In the genomic region with DNA sequence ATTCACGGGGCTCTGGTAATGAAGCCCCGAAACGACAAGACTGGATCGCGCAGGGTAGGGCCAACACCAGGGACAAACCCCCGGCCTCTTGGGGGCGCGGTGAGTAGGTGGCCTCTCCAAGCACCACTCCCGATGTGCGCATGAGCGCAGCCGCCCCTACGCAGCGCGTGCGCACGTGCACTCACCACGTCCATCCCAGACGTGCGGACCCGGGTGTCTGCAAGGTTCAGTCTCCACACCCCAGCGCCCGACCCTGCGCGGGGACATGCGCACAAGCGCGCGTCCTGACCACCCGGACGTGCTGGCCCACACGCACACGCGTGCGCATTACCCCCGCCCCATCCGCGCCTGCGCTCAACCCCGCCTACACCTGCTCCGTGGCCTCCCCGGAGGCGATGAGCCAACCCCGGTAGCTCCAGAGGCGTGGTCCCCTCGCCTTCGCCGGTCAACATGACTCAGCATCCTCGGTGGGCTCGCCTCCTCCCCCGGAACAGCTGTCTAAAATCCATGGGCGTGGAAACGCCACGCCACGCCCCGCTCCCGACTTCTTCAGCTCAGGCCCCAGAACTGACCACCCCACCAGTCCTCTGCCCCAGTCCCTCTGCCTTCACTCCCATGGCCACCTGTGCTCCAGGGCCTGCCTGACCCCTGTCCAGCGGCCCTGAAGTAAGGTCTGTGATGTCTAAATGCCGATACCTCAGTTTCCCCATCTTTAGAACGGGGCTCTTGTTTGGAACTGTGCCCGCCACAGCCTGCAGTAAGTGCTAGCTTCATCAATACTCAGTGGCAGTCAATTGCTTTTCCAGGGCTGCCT, we compare ENCODE assay signal across 8 cellular contexts. TPM values are rescaled to one million over a fixed set of nuclear protein-coding genes. Genes with fewer than 3 reads are reported as not detected.
A peak's percentile ranks its signal among the peaks of the same experiment; 100 is the strongest.
DNase-seq lines count a peak whose midpoint lies in the region; ATAC-seq and TF ChIP-seq lines count a peak whose summit lies in the region.

No MANE protein-coding gene starts in this region.

- no peaks in the 10 kb centered on the region for H3K9me3 ChIP-seq in CD8-positive, alpha-beta memory T cell (ENCODE audit: low read length)
- H3K9me3 ChIP-seq in ectodermal cell (ENCODE audit: control insufficient read depth, low read length) (no peaks in the 10 kb centered on the region), lung (ENCODE audit: control insufficient read depth in 2 of 2, insufficient read depth in 1 of 2, low read length in 1 of 2) (no peaks in the 10 kb centered on the region)

- peaks cover 19% of the 10 kb centered on the region for H3K4me1 ChIP-seq in CD8-positive, alpha-beta memory T cell (ENCODE audit: insufficient read depth, low read length)
- H3K4me1 ChIP-seq in ectodermal cell (ENCODE audit: control insufficient read depth, insufficient read depth, low read length) (no peaks in the 10 kb centered on the region), lung (ENCODE audit: control insufficient read depth in 2 of 2, insufficient read depth in 2 of 2, low read length in 2 of 2) (peaks cover 0 to 10% of the 10 kb centered on the region in 2 donors)

- H3K4me3 ChIP-seq in CD8-positive, alpha-beta memory T cell (ENCODE audit: low read length) = peak overlapping the region; percentile 67
- peak overlapping the region; percentile 31 for H3K4me3 ChIP-seq in ectodermal cell (ENCODE audit: insufficient read depth, low read depth, low read length)
- H3K4me3 ChIP-seq in lung = peak overlapping the region; percentile 38

- H3K27ac Mint-ChIP-seq in CD8-positive, alpha-beta memory T cell = peak overlapping the region; percentile 85 to 97 (median 93)
- H3K27ac Mint-ChIP-seq in activated CD4-positive, alpha-beta memory T cell treated with anti-CD3 and anti-CD28 coated beads, Interleukin-2, amount 10 ng/mL, durations not matched to agents 7 days and 5 days = peak overlapping the region; percentile 90

- no peaks in the 10 kb centered on the region for H3K9me3 Mint-ChIP-seq in CD8-positive, alpha-beta memory T cell
- no peaks in the 10 kb centered on the region for H3K9me3 Mint-ChIP-seq in activated CD4-positive, alpha-beta memory T cell treated with anti-CD3 and anti-CD28 coated beads, Interleukin-2, amount 10 ng/mL, durations not matched to agents 7 days and 5 days

- no peaks in the 10 kb centered on the region for H3K27me3 Mint-ChIP-seq in CD8-positive, alpha-beta memory T cell
- no peaks in the 10 kb centered on the region for H3K27me3 Mint-ChIP-seq in activated CD4-positive, alpha-beta memory T cell treated with anti-CD3 and anti-CD28 coated beads, Interleukin-2, amount 10 ng/mL, durations not matched to agents 7 days and 5 days

- CTCF ChIA-PET in CD8-positive, alpha-beta memory T cell (lab: Charles Lee) = interaction anchor here (1.1 to 1.6 kb wide), 5 partner anchors 9 to 68 kb away, joined by 3 to 9 read pairs (median 4); a partner anchor contains a TSS
- CTCF ChIA-PET in activated CD4-positive, alpha-beta memory T cell treated with anti-CD3 and anti-CD28 coated beads, Interleukin-2, amount 10 ng/mL, durations not matched to agents 7 days and 5 days (lab: Charles Lee) = interaction anchor here (0.6 to 2.8 kb wide), 16 partner anchors 8 to 1651 kb away, joined by 3 to 15 read pairs (median 4); no protein-coding TSS in a partner anchor

- 7 to 8% methylated on average over 61 of the region's 61 CpGs for WGBS in ectodermal cell, 2 experiments
- 4% methylated on average over 60 to 61 of the region's 61 CpGs for WGBS in lung, 2 donors

- peak; percentile 83 to 97 (median 92) for DNase-seq in CD8-positive, alpha-beta memory T cell
- peak; percentile 100 for DNase-seq in HK-2 (ENCODE audit: unreplicated experiment)
- peak; percentile 99 for DNase-seq in NCI-H82 (lab: John Stamatoyannopoulos, UW)
- DNase-seq in activated CD4-positive, alpha-beta memory T cell treated with anti-CD3 and anti-CD28 coated beads, Interleukin-2, amount 10 ng/mL, durations not matched to agents 7 days and 5 days = peak; percentile 98
- DNase-seq in lung (ENCODE audit: low spot score) = peak; percentile 97
- peak; percentile 92 to 97 (median 93) for DNase-seq in stimulated activated CD4-positive, alpha-beta T cell treated with anti-CD3 and anti-CD28 coated beads, TNF-alpha, amount 100 ng/mL, for 4 hours (ENCODE audit: low read depth in 3 of 3)

- H3K4me1 Mint-ChIP-seq in CD8-positive, alpha-beta memory T cell = peaks cover 25 to 26% (median 26%) of the 10 kb centered on the region in 3 donors
- H3K4me1 Mint-ChIP-seq in activated CD4-positive, alpha-beta memory T cell treated with anti-CD3 and anti-CD28 coated beads, Interleukin-2, amount 10 ng/mL, durations not matched to agents 7 days and 5 days = peaks cover 50% of the 10 kb centered on the region

- H3K36me3 ChIP-seq in CD8-positive, alpha-beta memory T cell (ENCODE audit: insufficient read depth, low read length) = no peaks in the 10 kb centered on the region
- H3K36me3 ChIP-seq in ectodermal cell (ENCODE audit: control insufficient read depth, insufficient read depth, low read length) (no peaks in the 10 kb centered on the region), lung (ENCODE audit: control insufficient read depth in 2 of 2, insufficient read depth in 2 of 2, low read length in 2 of 2) (peaks cover 0 to 5% of the 10 kb centered on the region in 2 donors)

- ATAC-seq in GM19455 (IDR thresholded peaks at IDR 0.05; ENCODE audit: unreplicated experiment) = peak; percentile 83
- peak; percentile 94 for ATAC-seq in lung (ENCODE audit: insufficient read depth, low FRiP score)

- peak overlapping the region; percentile 87 to 92 (median 90) for H3K4me3 Mint-ChIP-seq in CD8-positive, alpha-beta memory T cell
- H3K4me3 Mint-ChIP-seq in activated CD4-positive, alpha-beta memory T cell treated with anti-CD3 and anti-CD28 coated beads, Interleukin-2, amount 10 ng/mL, durations not matched to agents 7 days and 5 days = peak overlapping the region; percentile 83

- peak; percentile 8 for TF ChIP-seq CTCF in lung (IDR thresholded peaks at IDR 0.05; ENCODE audit: control extremely low read depth, extremely low read depth)

- no peaks in the 10 kb centered on the region for H3K27me3 ChIP-seq in CD8-positive, alpha-beta memory T cell (ENCODE audit: insufficient read depth, low read length, poor library complexity, severe bottlenecking)
- H3K27me3 ChIP-seq in ectodermal cell (ENCODE audit: control insufficient read depth, insufficient read depth, low read length, poor library complexity, severe bottlenecking) (no peaks in the 10 kb centered on the region), lung (ENCODE audit: control insufficient read depth, insufficient read depth) (no peaks in the 10 kb centered on the region)

- peaks cover 0 to 6% (median 0%) of the 10 kb centered on the region in 3 donors for H3K36me3 Mint-ChIP-seq in CD8-positive, alpha-beta memory T cell
- peaks cover 11% of the 10 kb centered on the region for H3K36me3 Mint-ChIP-seq in activated CD4-positive, alpha-beta memory T cell treated with anti-CD3 and anti-CD28 coated beads, Interleukin-2, amount 10 ng/mL, durations not matched to agents 7 days and 5 days (ENCODE audit: low read depth)

- H3K27ac ChIP-seq in CD8-positive, alpha-beta memory T cell (ENCODE audit: low read depth, low read length) = peak overlapping the region; percentile 74
- H3K27ac ChIP-seq in ectodermal cell (ENCODE audit: insufficient read depth, low read depth, low read length, poor library complexity, severe bottlenecking) (no peak overlapping the region), lung (ENCODE audit: low read depth in 1 of 2, low read length in 1 of 2) (peak overlapping the region; percentile 76 to 82)

- POLR2A ChIA-PET in CD8-positive, alpha-beta memory T cell (lab: Charles Lee) = interaction anchor here (0.6 to 1.5 kb wide), 3 partner anchors 10 to 784 kb away, joined by 3 to 8 read pairs (median 3); a partner anchor contains a TSS
- POLR2A ChIA-PET in activated CD4-positive, alpha-beta memory T cell treated with anti-CD3 and anti-CD28 coated beads, Interleukin-2, amount 10 ng/mL, durations not matched to agents 7 days and 5 days (lab: Charles Lee) = interaction anchor here (1.0 to 3.6 kb wide), 6 partner anchors 9 to 188 kb away, joined by 3 to 20 read pairs (median 12); a partner anchor contains a TSS

RNA-seq across cellular contexts. Expression of a gene that starts 5.6 kb away (rescaled TPM):
- 100 to 1,000 TPM; 478 to 484 TPM for total RNA-seq in CD8-positive, alpha-beta memory T cell
- 213 TPM for polyA plus RNA-seq in CD8-positive, alpha-beta memory T cell
- 100 to 1,000 TPM; 658 to 662 TPM for total RNA-seq in activated CD4-positive, alpha-beta memory T cell treated with anti-CD3 and anti-CD28 coated beads, Interleukin-2, amount 10 ng/mL, durations not matched to agents 7 days and 5 days
- polyA plus RNA-seq in ectodermal cell (2013, experiment 1 of 4) = 193 TPM
- 168 TPM for polyA plus RNA-seq in ectodermal cell (2013, experiment 2 of 4)
- polyA plus RNA-seq in ectodermal cell (2013, experiment 3 of 4) = 115 TPM
- polyA plus RNA-seq in ectodermal cell (2013, experiment 4 of 4) = 118 TPM
- 100 to 1,000 TPM in 1 of 2 donors, 10 to 100 TPM in 1; 91.3 to 225 TPM for total RNA-seq in lung
- 100 to 1,000 TPM in 1 of 2 donors, 10 to 100 TPM in 1; 79.8 to 151 TPM for polyA plus RNA-seq in lung

RNA-seq across cellular contexts. Expression of a gene that starts 44.9 kb away (rescaled TPM):
- total RNA-seq in CD8-positive, alpha-beta memory T cell = 10 to 100 TPM; 40.0 to 46.2 TPM
- polyA plus RNA-seq in CD8-positive, alpha-beta memory T cell = 19.9 TPM
- 1 to 10 TPM; 8.0 to 9.7 TPM for total RNA-seq in activated CD4-positive, alpha-beta memory T cell treated with anti-CD3 and anti-CD28 coated beads, Interleukin-2, amount 10 ng/mL, durations not matched to agents 7 days and 5 days
- 24.9 TPM for polyA plus RNA-seq in ectodermal cell (2013, experiment 1 of 4)
- 19.2 TPM for polyA plus RNA-seq in ectodermal cell (2013, experiment 2 of 4)
- 20.7 TPM for polyA plus RNA-seq in ectodermal cell (2013, experiment 3 of 4)
- 22.3 TPM for polyA plus RNA-seq in ectodermal cell (2013, experiment 4 of 4)
- total RNA-seq in lung = 10 to 100 TPM in 1 of 2 donors, 1 to 10 TPM in 1; 7.5 to 10.1 TPM
- 10 to 100 TPM; 11.5 to 11.8 TPM for polyA plus RNA-seq in lung
